In the genomic region with DNA sequence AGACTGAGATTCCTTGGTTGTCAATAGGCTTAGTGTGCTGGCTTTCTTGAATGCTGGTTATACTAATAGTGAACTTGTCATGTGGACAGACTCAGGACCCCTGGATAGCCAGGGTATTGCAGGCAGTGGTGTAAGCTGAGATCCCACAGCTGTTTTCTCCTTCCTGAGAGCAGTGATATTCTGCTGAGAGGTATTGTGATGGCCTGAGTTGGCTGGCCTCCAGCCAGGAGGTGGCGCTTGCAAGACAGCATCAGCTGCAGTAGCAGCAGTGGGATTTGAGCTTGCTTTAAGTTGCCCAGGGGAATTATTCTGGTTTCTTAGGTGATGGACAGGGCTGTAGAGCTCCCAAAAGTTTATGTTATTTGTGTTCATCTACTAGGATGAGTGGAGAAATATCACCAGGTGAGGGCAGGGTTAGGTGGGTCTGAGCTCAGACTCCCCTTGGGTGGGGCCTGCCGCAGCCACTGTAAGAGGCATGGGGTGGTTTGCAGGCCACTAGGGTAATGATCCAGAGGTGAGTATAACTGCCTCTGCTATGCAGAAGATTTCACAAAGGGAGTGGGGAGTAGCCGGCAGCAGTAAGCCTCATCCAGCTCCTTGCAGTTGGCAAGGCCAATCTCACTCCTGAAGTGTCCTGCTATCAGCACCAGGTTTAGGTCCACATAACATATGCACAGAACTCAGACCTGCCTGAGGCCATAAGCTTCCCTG, we compare ENCODE assay signal across 9 cellular contexts.
A peak's percentile ranks its signal among the peaks of the same experiment; 100 is the strongest.
DNase-seq lines count a peak whose midpoint lies in the region; FAIRE-seq and TF ChIP-seq lines count a peak whose summit lies in the region.
"Had no signal": no experiment of that assay in that cellular context is flagged by ENCODE, and none has a peak within 500 bp of the region (broad histone marks: within the 10 kb centered on the region; RNA-seq: fewer than 3 reads in every experiment).

No MANE protein-coding gene starts in this region.

- in situ Hi-C loops in brain microvascular endothelial cell (cut with HindIII; ENCODE audit: low pct_ligation_motif_present, low sequenced_read_pairs) = no loop called here

- DNase-seq in GM12865 (ENCODE audit: low read depth) (peak; percentile 39), brain microvascular endothelial cell (peak; percentile 6), myocyte (ENCODE audit: low read depth) (peak; percentile 92), hippocampal formation (lab: John Stamatoyannopoulos, UW) (no peak), DMS153 treated with DMSO at 0.1 percent for 48 hours (lab: John Stamatoyannopoulos, UW; ENCODE audit: unreplicated experiment) (no peak), frontal cortex (ENCODE audit: low spot score in 2 of 2) (no peak)
- DNase-seq: NCI-H446 had no signal

- no peak overlapping the region for H3K27ac ChIP-seq in brain microvascular endothelial cell
- H3K27ac ChIP-seq: coronary artery had no signal

- peak; percentile 46 for TF ChIP-seq RAD21 in Ishikawa (IDR thresholded peaks at IDR 0.05; ENCODE audit: low read depth)

- no peaks in the 10 kb centered on the region for H3K36me3 ChIP-seq in brain microvascular endothelial cell (replicated peaks)

- no peak for TF ChIP-seq EP300 in Ishikawa (IDR thresholded peaks at IDR 0.05; ENCODE audit: borderline replicate concordance)

- peak; percentile 5 for TF ChIP-seq CTCF in GM12865 (IDR thresholded peaks at IDR 0.05; ENCODE audit: insufficient read depth, low read depth, low read length, missing control alignments)
- TF ChIP-seq CTCF in brain microvascular endothelial cell (IDR thresholded peaks at IDR 0.05; ENCODE audit: low read depth, low read length, missing control alignments) = peak; percentile 20

- FAIRE-seq in frontal cortex (lab: Jason Lieb, UNC) = no peak

- H3K4me3 ChIP-seq in GM12865 (ENCODE audit: low read depth, low read length) = no peak overlapping the region
- H3K4me3 ChIP-seq in brain microvascular endothelial cell (ENCODE audit: low read depth, low read length) = no peak overlapping the region
- H3K4me3 ChIP-seq: coronary artery had no signal

- H3K27me3 ChIP-seq in brain microvascular endothelial cell (replicated peaks) = no peaks in the 10 kb centered on the region

TF ChIP-seq in Ishikawa, 13 proteins besides CTCF, POLR2A, EP300 and RAD21:
- no peak for TF ChIP-seq TEAD4 (IDR thresholded peaks at IDR 0.05)
- TF ChIP-seq NFIC (IDR thresholded peaks at IDR 0.05) = peak; percentile 66
- TF ChIP-seq, protein P1, sequence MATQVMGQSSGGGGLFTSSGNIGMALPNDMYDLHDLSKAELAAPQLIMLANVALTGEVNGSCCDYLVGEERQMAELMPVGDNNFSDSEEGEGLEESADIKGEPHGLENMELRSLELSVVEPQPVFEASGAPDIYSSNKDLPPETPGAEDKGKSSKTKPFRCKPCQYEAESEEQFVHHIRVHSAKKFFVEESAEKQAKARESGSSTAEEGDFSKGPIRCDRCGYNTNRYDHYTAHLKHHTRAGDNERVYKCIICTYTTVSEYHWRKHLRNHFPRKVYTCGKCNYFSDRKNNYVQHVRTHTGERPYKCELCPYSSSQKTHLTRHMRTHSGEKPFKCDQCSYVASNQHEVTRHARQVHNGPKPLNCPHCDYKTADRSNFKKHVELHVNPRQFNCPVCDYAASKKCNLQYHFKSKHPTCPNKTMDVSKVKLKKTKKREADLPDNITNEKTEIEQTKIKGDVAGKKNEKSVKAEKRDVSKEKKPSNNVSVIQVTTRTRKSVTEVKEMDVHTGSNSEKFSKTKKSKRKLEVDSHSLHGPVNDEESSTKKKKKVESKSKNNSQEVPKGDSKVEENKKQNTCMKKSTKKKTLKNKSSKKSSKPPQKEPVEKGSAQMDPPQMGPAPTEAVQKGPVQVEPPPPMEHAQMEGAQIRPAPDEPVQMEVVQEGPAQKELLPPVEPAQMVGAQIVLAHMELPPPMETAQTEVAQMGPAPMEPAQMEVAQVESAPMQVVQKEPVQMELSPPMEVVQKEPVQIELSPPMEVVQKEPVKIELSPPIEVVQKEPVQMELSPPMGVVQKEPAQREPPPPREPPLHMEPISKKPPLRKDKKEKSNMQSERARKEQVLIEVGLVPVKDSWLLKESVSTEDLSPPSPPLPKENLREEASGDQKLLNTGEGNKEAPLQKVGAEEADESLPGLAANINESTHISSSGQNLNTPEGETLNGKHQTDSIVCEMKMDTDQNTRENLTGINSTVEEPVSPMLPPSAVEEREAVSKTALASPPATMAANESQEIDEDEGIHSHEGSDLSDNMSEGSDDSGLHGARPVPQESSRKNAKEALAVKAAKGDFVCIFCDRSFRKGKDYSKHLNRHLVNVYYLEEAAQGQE (IDR thresholded peaks at IDR 0.05; ENCODE audit: low read depth) = no peak
- no peak for TF ChIP-seq TCF12 (IDR thresholded peaks at IDR 0.05; ENCODE audit: low read depth)
- no peak for TF ChIP-seq FOXM1 (IDR thresholded peaks at IDR 0.05; ENCODE audit: borderline replicate concordance, low read depth)
- TF ChIP-seq TAF1 (IDR thresholded peaks at IDR 0.05; ENCODE audit: low read depth) = no peak

Comparison
In these comparisons a context has a peak if more than half of its experiments do, and no peak if none do; other contexts are left out.
1. DNase-seq: peak in GM12865 (single experiment), brain microvascular endothelial cell (single experiment) and myocyte (single experiment); none in hippocampal formation (0 of 2), DMS153 treated with DMSO at 0.1 percent for 48 hours (single experiment) and frontal cortex (0 of 2).